ENCODE assay signal across 24 cellular contexts in the genomic region with DNA sequence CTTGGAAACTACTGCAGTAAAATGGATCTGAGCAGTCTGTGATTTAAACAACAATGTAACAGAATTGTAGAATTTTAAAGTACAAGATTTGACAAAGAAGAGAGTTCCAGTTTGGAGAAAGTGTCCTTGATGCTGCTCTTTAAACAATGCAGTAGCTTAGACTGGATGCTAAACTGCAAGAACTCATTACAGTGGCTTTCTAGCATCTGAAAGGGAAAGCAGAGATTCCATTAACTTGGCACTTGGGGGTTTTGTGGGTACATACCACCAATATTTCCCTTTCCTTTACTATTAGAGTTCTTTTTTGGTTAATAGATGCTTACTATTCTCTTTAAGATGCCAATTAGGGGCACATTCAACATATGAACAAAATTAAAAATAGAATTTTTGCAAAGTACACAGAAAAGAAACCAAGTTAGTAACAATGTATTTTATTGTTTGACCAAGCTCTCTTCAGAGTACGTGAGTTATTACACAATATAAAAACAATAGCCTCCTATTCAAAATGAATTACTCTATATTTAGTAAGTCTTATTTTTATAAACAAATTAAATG.
"Had no signal": no experiment of that assay in that cellular context is flagged by ENCODE, and none has a peak within 500 bp of the region (broad histone marks: within the 10 kb centered on the region; RNA-seq: fewer than 3 reads in every experiment).

No MANE protein-coding gene starts in this region.

- H3K27me3 ChIP-seq: body of pancreas, gastroesophageal sphincter, heart right ventricle, vagina had no signal

- DNase-seq: activated B cell treated with CpG ODN at 0.5 μM for 24 hours; activated CD4-positive, alpha-beta T cell treated with anti-CD3 and anti-CD28 coated beads for 48 hours; activated CD8-positive, alpha-beta memory T cell treated with anti-CD3 and anti-CD28 coated beads, Interleukin-2, amount 50 U/mL, for 4 hours; activated gamma-delta T cell treated with Interleukin-2 at 50 U/mL for 16 hours; amygdala; body of pancreas; central memory CD4-positive, alpha-beta T cell; erythroblast; heart right ventricle; kidney glomerular epithelial cell; mesenchymal stem cell; naive thymus-derived CD4-positive, alpha-beta T cell; stimulated activated CD4-positive, alpha-beta T cell treated with anti-CD3 and anti-CD28 coated beads, Interleukin-4, amount 100 ng/mL, for 24 hours; T-cell; T-helper 9 cell; trophoblast cell had no signal

- H3K4me3 Mint-ChIP-seq: activated B cell treated with CpG ODN at 0.5 μM for 24 hours; activated T-helper 1 cell treated with anti-CD3 and anti-CD28 coated beads, Interleukin-12 subunit alpha, Interleukin-12 subunit beta, Interleukin-2, Interleukin-4 antibody, amounts not matched to agents 30 ng/mL and 10 ng/mL and 1 ng/mL, durations not matched to agents 14 hours and 24 hours and 36 hours; naive thymus-derived CD4-positive, alpha-beta T cell; stimulated activated effector memory CD8-positive, alpha-beta T cell treated with anti-CD3 and anti-CD28 coated beads, Interleukin-12 subunit alpha, Interleukin-12 subunit beta, amount 100 ng/mL, for 72 hours; T-cell had no signal

- H3K27ac ChIP-seq: body of pancreas, coronary artery, gastroesophageal sphincter, heart right ventricle, vagina had no signal

- H3K9me3 Mint-ChIP-seq: activated B cell treated with CpG ODN at 0.5 μM for 24 hours; activated naive CD4-positive, alpha-beta T cell treated with anti-CD3 and anti-CD28 coated beads, Interleukin-2, amount 50 U/mL, for 72 hours; activated T-helper 1 cell treated with anti-CD3 and anti-CD28 coated beads, Interleukin-12 subunit alpha, Interleukin-12 subunit beta, Interleukin-2, Interleukin-4 antibody, amounts not matched to agents 30 ng/mL and 10 ng/mL and 1 ng/mL, durations not matched to agents 14 hours and 24 hours and 36 hours; naive thymus-derived CD4-positive, alpha-beta T cell; stimulated activated effector memory CD8-positive, alpha-beta T cell treated with anti-CD3 and anti-CD28 coated beads, Interleukin-12 subunit alpha, Interleukin-12 subunit beta, amount 100 ng/mL, for 72 hours; T-cell had no signal

- H3K27ac Mint-ChIP-seq: activated B cell treated with CpG ODN at 0.5 μM for 24 hours; activated naive CD4-positive, alpha-beta T cell treated with anti-CD3 and anti-CD28 coated beads, Interleukin-2, amount 50 U/mL, for 72 hours; activated T-helper 1 cell treated with anti-CD3 and anti-CD28 coated beads, Interleukin-12 subunit alpha, Interleukin-12 subunit beta, Interleukin-2, Interleukin-4 antibody, amounts not matched to agents 30 ng/mL and 10 ng/mL and 1 ng/mL, durations not matched to agents 14 hours and 24 hours and 36 hours; stimulated activated effector memory CD8-positive, alpha-beta T cell treated with anti-CD3 and anti-CD28 coated beads, Interleukin-12 subunit alpha, Interleukin-12 subunit beta, amount 100 ng/mL, for 72 hours; T-cell had no signal

- H3K4me3 ChIP-seq: body of pancreas, coronary artery, gastroesophageal sphincter, heart right ventricle, vagina had no signal

- H3K4me1 ChIP-seq: body of pancreas, heart right ventricle, vagina had no signal

- H3K9me3 ChIP-seq: body of pancreas, gastroesophageal sphincter, heart right ventricle, vagina had no signal

- H3K4me1 Mint-ChIP-seq: activated B cell treated with CpG ODN at 0.5 μM for 24 hours; stimulated activated effector memory CD8-positive, alpha-beta T cell treated with anti-CD3 and anti-CD28 coated beads, Interleukin-12 subunit alpha, Interleukin-12 subunit beta, amount 100 ng/mL, for 72 hours had no signal

- H3K27me3 Mint-ChIP-seq: activated B cell treated with CpG ODN at 0.5 μM for 24 hours; naive thymus-derived CD4-positive, alpha-beta T cell; T-cell had no signal

- ATAC-seq: activated naive CD4-positive, alpha-beta T cell treated with anti-CD3 and anti-CD28 coated beads, Interleukin-2, amount 50 U/mL, for 72 hours; body of pancreas; gastroesophageal sphincter; heart right ventricle; naive thymus-derived CD4-positive, alpha-beta T cell; sciatic nerve; SK-N-SH treated with all-trans-retinoic acid at 6 μM for 48 hours; stimulated activated effector memory CD8-positive, alpha-beta T cell treated with anti-CD3 and anti-CD28 coated beads, Interleukin-12 subunit alpha, Interleukin-12 subunit beta, amount 100 ng/mL, for 72 hours; T-cell had no signal
